ENCODE assay signal across 8 cellular contexts in the genomic region with DNA sequence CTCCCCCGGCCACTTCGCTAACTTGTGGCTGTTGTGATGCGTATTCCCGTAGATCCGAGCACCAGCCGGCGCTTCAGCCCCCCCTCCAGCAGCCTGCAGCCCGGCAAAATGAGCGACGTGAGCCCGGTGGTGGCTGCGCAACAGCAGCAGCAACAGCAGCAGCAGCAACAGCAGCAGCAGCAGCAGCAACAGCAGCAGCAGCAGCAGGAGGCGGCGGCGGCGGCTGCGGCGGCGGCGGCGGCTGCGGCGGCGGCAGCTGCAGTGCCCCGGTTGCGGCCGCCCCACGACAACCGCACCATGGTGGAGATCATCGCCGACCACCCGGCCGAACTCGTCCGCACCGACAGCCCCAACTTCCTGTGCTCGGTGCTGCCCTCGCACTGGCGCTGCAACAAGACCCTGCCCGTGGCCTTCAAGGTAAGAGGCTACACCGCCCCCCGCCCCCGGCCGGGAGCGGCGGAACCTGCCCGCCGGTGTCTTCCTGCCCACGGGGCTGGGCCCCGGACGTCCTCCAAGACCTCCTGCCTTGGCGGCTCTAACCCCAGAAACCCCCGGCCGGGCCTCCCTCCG. TPM values are rescaled to one million over a fixed set of nuclear protein-coding genes. Genes with fewer than 3 reads are reported as not detected.
DNase-seq lines count a peak whose midpoint lies in the region; ATAC-seq and TF ChIP-seq lines count a peak whose summit lies in the region.

No MANE protein-coding gene starts in this region.

- peaks cover 14 to 53% (median 43%) of the 10 kb centered on the region in 7 donors for H3K4me1 Mint-ChIP-seq in naive thymus-derived CD4-positive, alpha-beta T cell

- H3K36me3 ChIP-seq in MM.1S (replicated peaks; ENCODE audit: insufficient read depth, low read length) (no peaks in the 10 kb centered on the region), esophagus (ENCODE audit: control insufficient read depth in 2 of 2, insufficient read depth in 2 of 2, low read length in 1 of 2) (no peaks in the 10 kb centered on the region), transverse colon (no peaks in the 10 kb centered on the region)
- H3K36me3 ChIP-seq in naive thymus-derived CD4-positive, alpha-beta T cell (ENCODE audit: control insufficient read depth in 2 of 3, insufficient read depth in 3 of 3, low read length in 3 of 3) = peaks cover 0 to 4% (median 0%) of the 10 kb centered on the region in 3 experiments

- H3K27me3 Mint-ChIP-seq in naive thymus-derived CD4-positive, alpha-beta T cell = peaks cover 0 to 48% (median 26%) of the 10 kb centered on the region in 5 donors

- H3K9me2 ChIP-seq in MM.1S (replicated peaks; ENCODE audit: insufficient read depth, low read length) = no peaks in the 10 kb centered on the region

- H3K9me3 ChIP-seq in MM.1S (replicated peaks; ENCODE audit: insufficient read depth, low read length) = no peaks in the 10 kb centered on the region
- no peaks in the 10 kb centered on the region for H3K9me3 ChIP-seq in esophagus (ENCODE audit: control insufficient read depth in 2 of 2, insufficient read depth in 1 of 2, low read depth in 1 of 2, low read length in 1 of 2)
- no peaks in the 10 kb centered on the region for H3K9me3 ChIP-seq in naive thymus-derived CD4-positive, alpha-beta T cell (ENCODE audit: control insufficient read depth in 2 of 3, low read length in 3 of 3)
- H3K9me3 ChIP-seq in transverse colon = no peaks in the 10 kb centered on the region

- H3K79me2 ChIP-seq in MM.1S (ENCODE audit: low read length) = peaks cover 94% of the 10 kb centered on the region

- DNase-seq in COR-L47 (lab: John Stamatoyannopoulos, UW) (peak; percentile 38), MM.1S (peak; percentile 52), transverse colon (peak; percentile 47)
- DNase-seq in activated CD8-positive, alpha-beta memory T cell treated with anti-CD3 and anti-CD28 coated beads for 24 hours = peak; percentile 86
- DNase-seq in naive thymus-derived CD4-positive, alpha-beta T cell = peak; percentile 37 to 68 (median 56)

- CTCF ChIA-PET in naive thymus-derived CD4-positive, alpha-beta T cell (lab: Charles Lee) = interaction anchor here (2.4 to 3.6 kb wide), 2 partner anchors 292 to 767 kb away, joined by 10 to 27 read pairs; no protein-coding TSS in a partner anchor

- in situ Hi-C loops in transverse colon (cut with MboI; ENCODE audit: low pct_ligation_motif_present in 1 of 4, low pct_unique_long_range_greater_than_20kb in 1 of 4, low sequenced_read_pairs in 3 of 4) = loop anchor here in 2 of 4 donors (25.0 kb wide), 1 partner anchor 760 kb away; no protein-coding TSS in a partner anchor

- TF ChIP-seq CTCF in MM.1S (IDR thresholded peaks at IDR 0.05; ENCODE audit: low read length) = no peak
- no peak for TF ChIP-seq CTCF in transverse colon (IDR thresholded peaks at IDR 0.05)

- H3K27ac ChIP-seq in MM.1S (ENCODE audit: low read length) (peak overlapping the region; percentile 98), esophagus (ENCODE audit: low read depth in 2 of 2, low read length in 1 of 2) (peak overlapping the region; percentile 61 to 63), transverse colon (peak overlapping the region; percentile 77 to 85 (median 82))
- H3K27ac ChIP-seq in naive thymus-derived CD4-positive, alpha-beta T cell (ENCODE audit: low read depth, low read length) = peak overlapping the region; percentile 47

- H3K4me1 ChIP-seq in MM.1S (ENCODE audit: low read length) (peaks cover 16% of the 10 kb centered on the region), esophagus (ENCODE audit: control insufficient read depth in 2 of 2, insufficient read depth in 2 of 2, low read length in 1 of 2) (peaks cover 8 to 10% of the 10 kb centered on the region in 2 donors), transverse colon (peaks cover 0 to 44% (median 32%) of the 10 kb centered on the region in 4 donors)
- peaks cover 17 to 24% of the 10 kb centered on the region in 2 donors for H3K4me1 ChIP-seq in naive thymus-derived CD4-positive, alpha-beta T cell (ENCODE audit: control insufficient read depth in 2 of 2, insufficient read depth in 2 of 2, low read length in 2 of 2)

- ATAC-seq in naive thymus-derived CD4-positive, alpha-beta T cell = peak; percentile 48
- ATAC-seq in HG02840 (IDR thresholded peaks at IDR 0.05; ENCODE audit: low FRiP score, unreplicated experiment) (no peak), GM18907 (IDR thresholded peaks at IDR 0.05; ENCODE audit: unreplicated experiment) (no peak)

- TF ChIP-seq EP300 in transverse colon (IDR thresholded peaks at IDR 0.05; ENCODE audit: low read depth) = no peak

- H2AFZ ChIP-seq in MM.1S (ENCODE audit: low read length) = no peak overlapping the region

- H3K4me3 ChIP-seq in MM.1S (ENCODE audit: low read length) (peak overlapping the region; percentile 95), esophagus (ENCODE audit: low read depth in 1 of 2, low read length in 2 of 2) (peak overlapping the region; percentile 56 to 60), transverse colon (peak overlapping the region; percentile 29 to 64 (median 43))
- peak overlapping the region; percentile 83 for H3K4me3 ChIP-seq in naive thymus-derived CD4-positive, alpha-beta T cell (ENCODE audit: low read length)

- peaks cover 0 to 2% (median 0%) of the 10 kb centered on the region in 11 donors for H3K9me3 Mint-ChIP-seq in naive thymus-derived CD4-positive, alpha-beta T cell

- POLR2A ChIA-PET in naive thymus-derived CD4-positive, alpha-beta T cell (lab: Charles Lee) = interaction anchor here (0.8 to 4.1 kb wide), 4 partner anchors 20 to 292 kb away, joined by 3 to 21 read pairs (median 6); no protein-coding TSS in a partner anchor

- H3K4me3 Mint-ChIP-seq in naive thymus-derived CD4-positive, alpha-beta T cell = peak overlapping the region; percentile 91 to 99 (median 94)

- peak overlapping the region; percentile 96; the same call in 1 of the 2 replicates for H3K4me2 ChIP-seq in MM.1S (ENCODE audit: low read depth, low read length)

- TF ChIP-seq POLR2A in transverse colon (IDR thresholded peaks at IDR 0.05) = no peak

- no peaks in the 10 kb centered on the region for H4K20me1 ChIP-seq in MM.1S (ENCODE audit: insufficient read depth, low read length)

- intact Hi-C loops in naive thymus-derived CD4-positive, alpha-beta T cell (cut with micrococcal nuclease) = loop anchor here (1.0 to 10.0 kb wide), 10 partner anchors 9 to 945 kb away; partner anchors contain the start of genes CLIC5 (in 1 of the 2) and SUPT3H (in 1 of the 2)
- intact Hi-C loops in transverse colon (cut with DNase I; ENCODE audit: low total_unique reads) = loop anchor here (5.0 kb wide), 2 partner anchors 45 to 290 kb away; partner anchors contain the start of gene SUPT3H

- H3K36me3 Mint-ChIP-seq in naive thymus-derived CD4-positive, alpha-beta T cell = peaks cover 0 to 6% (median 0%) of the 10 kb centered on the region in 5 donors

- peak overlapping the region; percentile 100 for H3K9ac ChIP-seq in MM.1S (ENCODE audit: low read length)

- 1% methylated on average over 48 to 55 of the region's 55 CpGs for WGBS in esophagus, 2 donors
- WGBS in transverse colon (ENCODE audit: low coverage in 1 of 2), 2 donors = 0% methylated on average over 11 to 26 of the region's 55 CpGs

- H3K27ac Mint-ChIP-seq in naive thymus-derived CD4-positive, alpha-beta T cell = peak overlapping the region; percentile 54 to 94 (median 81)

- no peaks in the 10 kb centered on the region for H3K27me3 ChIP-seq in MM.1S (replicated peaks; ENCODE audit: insufficient read depth, low read length)
- H3K27me3 ChIP-seq in esophagus (ENCODE audit: control insufficient read depth in 1 of 2, insufficient read depth in 2 of 2, low read length in 2 of 2) = peaks cover 0 to 3% of the 10 kb centered on the region in 2 donors
- peaks cover 8% of the 10 kb centered on the region in 2 donors for H3K27me3 ChIP-seq in naive thymus-derived CD4-positive, alpha-beta T cell (ENCODE audit: control insufficient read depth in 2 of 2, insufficient read depth in 2 of 2, low read length in 2 of 2)
- peaks cover 77% of the 10 kb centered on the region for H3K27me3 ChIP-seq in transverse colon

- peaks cover 65% of the 10 kb centered on the region for H3F3A ChIP-seq in MM.1S (ENCODE audit: insufficient read depth, low read length)

RNA-seq across cellular contexts. Expression of gene SUPT3H, which starts 44.9 kb away (rescaled TPM):
- polyA plus RNA-seq in esophagus = 1 to 10 TPM; 2.8 to 3.6 TPM
- total RNA-seq in naive thymus-derived CD4-positive, alpha-beta T cell = 10 to 100 TPM in 4 of 5 experiments, 1 to 10 TPM in 1; 10.0 to 16.0 (median 12.7) TPM
- polyA plus RNA-seq in naive thymus-derived CD4-positive, alpha-beta T cell = 10 to 100 TPM in 1 of 2 donors, 1 to 10 TPM in 1; 8.0 to 15.5 TPM
- total RNA-seq in transverse colon = 10 to 100 TPM in 1 of 4 donors, 1 to 10 TPM in 2, under 1 TPM in 1; 0.80 to 12.7 (median 3.0) TPM

Comparison
In these comparisons a context has a peak if more than half of its experiments do, and no peak if none do; other contexts are left out.
1. H3K27ac ChIP-seq: peak in every context shown above with its lines; median percentile 98 in MM.1S; 82 in transverse colon; 62 in esophagus; 47 in naive thymus-derived CD4-positive, alpha-beta T cell.
2. H3K4me3 ChIP-seq: peak in every context shown above with its lines; median percentile 95 in MM.1S; 83 in naive thymus-derived CD4-positive, alpha-beta T cell; 58 in esophagus; 43 in transverse colon.